ENCODE assay signal across 17 cellular contexts in the genomic region with DNA sequence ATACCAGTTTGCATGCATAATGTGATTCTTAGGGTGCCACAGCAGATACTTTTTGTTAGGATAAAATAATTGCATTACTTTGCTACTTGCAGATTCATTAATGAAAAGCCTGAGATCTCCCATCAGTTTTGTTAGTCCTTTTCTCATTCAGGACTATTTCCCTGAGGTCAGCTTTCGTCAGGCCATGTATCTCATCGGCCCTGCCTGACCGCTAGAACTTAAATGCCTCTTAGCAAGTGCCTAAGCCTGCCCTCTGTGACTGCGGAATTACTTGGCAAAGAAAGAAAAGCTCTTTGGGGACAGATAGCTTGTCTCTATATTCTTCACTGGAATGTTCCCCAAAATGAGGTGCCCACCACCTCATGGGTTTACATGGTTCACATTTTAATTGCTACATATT.
DNase-seq lines count a peak whose midpoint lies in the region; ATAC-seq, FAIRE-seq and TF ChIP-seq lines count a peak whose summit lies in the region.
"Had no signal": no experiment of that assay in that cellular context is flagged by ENCODE, and none has a peak within 500 bp of the region (broad histone marks: within the 10 kb centered on the region; RNA-seq: fewer than 3 reads in every experiment).

No MANE protein-coding gene starts in this region.

- no peak for TF ChIP-seq EP300 in H1 (IDR thresholded peaks at IDR 0.05; ENCODE audit: borderline replicate concordance in 1 of 2, low read depth in 2 of 2, low read length in 2 of 2)

- H3K23me2 ChIP-seq in H1 (ENCODE audit: low read depth, low read length): no peaks in the 10 kb centered on the region

- H4K91ac ChIP-seq in H1 (replicated peaks; ENCODE audit: insufficient read length, low read length): no peak overlapping the region

- H3K18ac ChIP-seq in H1 (ENCODE audit: extremely low read depth, low read length): no peak overlapping the region

- POLR2A ChIA-PET in H1 (lab: Charles Lee; ENCODE audit: partially characterized antibody): interaction anchor here (1.5 kb wide), 1 partner anchor 20 kb away, joined by 3 read pairs; no protein-coding TSS in a partner anchor

- no peak overlapping the region for H3K23ac ChIP-seq in H1 (ENCODE audit: insufficient read length)

- H3K9me3 ChIP-seq in HUES48 (ENCODE audit: control insufficient read depth, insufficient read depth, low read length) (no peaks in the 10 kb centered on the region), H1 (ENCODE audit: insufficient read depth in 2 of 2, low read depth in 1 of 2, low read length in 1 of 2) (no peaks in the 10 kb centered on the region)
- H3K9me3 ChIP-seq: A549, BLaER1 had no signal

- no peaks in the 10 kb centered on the region for H3K79me1 ChIP-seq in H1 (ENCODE audit: low read depth, low read length)

- WGBS in H1 (ENCODE audit: extremely low coverage in 1 of 2, insufficient coverage in 1 of 2, insufficient read length in 1 of 2, insufficient replicate concordance in 2 of 2, low coverage in 1 of 2, low lambda C conversion rate in 2 of 2, missing lambda C conversion rate in 1 of 2), 2 experiments: 7% methylated on average over 4 of the region's 4 CpGs; no CpG with 5 or more reads in 1 of the 2 experiments

- no peak overlapping the region for H4K5ac ChIP-seq in H1 (ENCODE audit: insufficient read length, low read depth, low read length)

- H2AFZ ChIP-seq in H1 (ENCODE audit: low read length): no peak overlapping the region

- TF ChIP-seq POLR2A in H1 (IDR thresholded peaks at IDR 0.05; ENCODE audit: control extremely low read depth in 1 of 2, low read depth in 2 of 2, low read length in 2 of 2): no peak

- H3K4me3 ChIP-seq in HUES48 (ENCODE audit: low read depth, low read length): no peak overlapping the region
- H3K4me3 ChIP-seq in H1 (ENCODE audit: extremely low read depth in 1 of 4, insufficient read depth in 2 of 4, low read depth in 3 of 4, low read length in 4 of 4): no peak overlapping the region
- H3K4me3 ChIP-seq: A549, BLaER1, GM12878 had no signal

- H3K9ac ChIP-seq in HUES48 (ENCODE audit: low read depth, low read length) (no peak overlapping the region), H1 (replicated peaks in 1 of 4; ENCODE audit: extremely low read depth in 1 of 4, low read depth in 3 of 4, low read length in 3 of 4) (no peak overlapping the region)
- H3K9ac ChIP-seq: BLaER1 had no signal

- H2BK15ac ChIP-seq in H1 (ENCODE audit: low read length): no peak overlapping the region

- H3K56ac ChIP-seq in H1 (replicated peaks; ENCODE audit: insufficient read length, low read depth, low read length): no peak overlapping the region

- H3K4me1 ChIP-seq in HUES48 (ENCODE audit: control insufficient read depth, insufficient read depth, low read length): peaks cover 26% of the 10 kb centered on the region
- peaks cover 0 to 8% (median 6%) of the 10 kb centered on the region in 4 experiments; a peak in 3 of 7 replicates for H3K4me1 ChIP-seq in H1 (replicated peaks in 1 of 4; ENCODE audit: control insufficient read depth in 3 of 4, insufficient read depth in 4 of 4, low read length in 3 of 4)
- H3K4me1 ChIP-seq: A549, BLaER1 had no signal

- intact Hi-C loops in posterior vena cava (cut with DNase I): no loop called here

- no peaks in the 10 kb centered on the region for H4K20me1 ChIP-seq in H1 (replicated peaks in 1 of 2; ENCODE audit: control insufficient read depth in 1 of 2, insufficient read depth in 2 of 2, low read length in 2 of 2)
- H4K20me1 ChIP-seq: BLaER1 had no signal

- ATAC-seq in HG03521 (IDR thresholded peaks at IDR 0.05; ENCODE audit: unreplicated experiment): no peak
- ATAC-seq: A549, GM12878, HCT116 had no signal

- no peak overlapping the region for H2AK5ac ChIP-seq in H1 (ENCODE audit: low read depth, low read length)

- H3K27me3 ChIP-seq in HUES48 (ENCODE audit: control insufficient read depth, insufficient read depth, low read length): no peaks in the 10 kb centered on the region
- no peaks in the 10 kb centered on the region for H3K27me3 ChIP-seq in H1 (replicated peaks in 1 of 4; ENCODE audit: control insufficient read depth in 3 of 4, extremely low read depth in 1 of 4, insufficient read depth in 3 of 4, low read length in 3 of 4)
- H3K27me3 ChIP-seq: BLaER1 had no signal

- CTCF ChIA-PET in H1 (lab: Charles Lee; ENCODE audit: partially characterized antibody): interaction anchor here (0.7 to 1.7 kb wide), 2 partner anchors 115 to 819 kb away, joined by 3 to 7 read pairs; no protein-coding TSS in a partner anchor

- no peak overlapping the region for H2BK5ac ChIP-seq in H1 (ENCODE audit: low read depth, low read length)

- peak; percentile 76 for FAIRE-seq in H1 (lab: Jason Lieb, UNC)
- FAIRE-seq: A549, GM12878, H54 had no signal

- H4K8ac ChIP-seq in H1 (ENCODE audit: extremely low read depth, insufficient read depth, low read length): no peak overlapping the region

- peak overlapping the region; percentile 18 to 40; a peak in 2 of 4 replicates for H3K4me2 ChIP-seq in H1 (ENCODE audit: insufficient read depth in 1 of 2, low read depth in 2 of 2, low read length in 2 of 2)
- H3K4me2 ChIP-seq: A549, BLaER1 had no signal

- H3K36me3 ChIP-seq in HUES48 (ENCODE audit: control insufficient read depth, insufficient read depth, low read length): no peaks in the 10 kb centered on the region
- H3K36me3 ChIP-seq in H1 (ENCODE audit: control insufficient read depth in 2 of 4, insufficient read depth in 4 of 4, low read length in 3 of 4): no peaks in the 10 kb centered on the region
- H3K36me3 ChIP-seq: BLaER1 had no signal

- TF ChIP-seq CTCF in H1 (IDR thresholded peaks at IDR 0.05; ENCODE audit: control extremely low read depth in 1 of 3, insufficient read depth in 1 of 3, low read depth in 1 of 3, low read length in 3 of 3): no peak

- no peak overlapping the region for H2BK20ac ChIP-seq in H1 (ENCODE audit: low read length)

- H3K27ac ChIP-seq in HUES48 (ENCODE audit: low read depth, low read length) (peak overlapping the region; percentile 64), H1 (ENCODE audit: low read depth, low read length) (no peak overlapping the region)
- H3K27ac ChIP-seq: 22Rv1, A549, BLaER1 had no signal

- TF ChIP-seq RAD21 in H1 (IDR thresholded peaks at IDR 0.05 in 1 of 2, conservative IDR thresholded peaks at IDR 0.05 in 1 of 2; ENCODE audit: low read depth in 2 of 2, low read length in 2 of 2): no peak

- no peak overlapping the region for H2BK120ac ChIP-seq in H1 (replicated peaks; ENCODE audit: low read depth, low read length)

- H3K4ac ChIP-seq in H1 (replicated peaks; ENCODE audit: insufficient read length, low read depth, low read length): no peak overlapping the region

- H3K14ac ChIP-seq in H1 (ENCODE audit: insufficient read length): no peak overlapping the region

- no peak overlapping the region for H2BK12ac ChIP-seq in H1 (ENCODE audit: low read depth, low read length)

- peak; percentile 19 for DNase-seq in ELF-1 (ENCODE audit: low read depth, low spot score)
- DNase-seq in H1 (ENCODE audit: low read depth in 1 of 2, low spot score in 2 of 2): peak in 1 of 2 experiments; percentile 9
- DNase-seq in iPS-NIHi7 (ENCODE audit: extremely low spot score): peak; percentile 29
- DNase-seq in COR-L47 (lab: John Stamatoyannopoulos, UW): no peak
- no peak for DNase-seq in NCI-H2171 treated with DMSO at 0.1 percent for 48 hours (lab: John Stamatoyannopoulos, UW)
- no peak for DNase-seq in posterior vena cava (ENCODE audit: low spot score)
- DNase-seq: Calu3; CD4-positive, alpha-beta memory T cell; DMS79 treated with DMSO at 0.1 percent for 48 hours had no signal

- no peaks in the 10 kb centered on the region for H3K79me2 ChIP-seq in H1 (ENCODE audit: control insufficient read depth in 1 of 2, insufficient read depth in 2 of 2, low read length in 2 of 2)

TF ChIP-seq in H1, 55 proteins besides CTCF, POLR2A, EP300 and RAD21:
- TF ChIP-seq, protein P1, sequence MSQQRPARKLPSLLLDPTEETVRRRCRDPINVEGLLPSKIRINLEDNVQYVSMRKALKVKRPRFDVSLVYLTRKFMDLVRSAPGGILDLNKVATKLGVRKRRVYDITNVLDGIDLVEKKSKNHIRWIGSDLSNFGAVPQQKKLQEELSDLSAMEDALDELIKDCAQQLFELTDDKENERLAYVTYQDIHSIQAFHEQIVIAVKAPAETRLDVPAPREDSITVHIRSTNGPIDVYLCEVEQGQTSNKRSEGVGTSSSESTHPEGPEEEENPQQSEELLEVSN (IDR thresholded peaks at IDR 0.05): no peak
- TF ChIP-seq NANOG (IDR thresholded peaks at IDR 0.05; ENCODE audit: insufficient read depth, low read depth, low read length, poor library complexity, severe bottlenecking) (no peak), SAP30 (IDR thresholded peaks at IDR 0.05; ENCODE audit: insufficient read depth, insufficient replicate concordance, low read length) (no peak), POU5F1 (IDR thresholded peaks at IDR 0.05; ENCODE audit: low read depth, low read length) (no peak), CBX8 (IDR thresholded peaks at IDR 0.05; ENCODE audit: borderline replicate concordance, low read depth, low read length) (no peak), TEAD4 (IDR thresholded peaks at IDR 0.05; ENCODE audit: low read depth, low read length) (no peak), JUND (IDR thresholded peaks at IDR 0.05; ENCODE audit: low read length) (no peak), TBP (IDR thresholded peaks at IDR 0.05; ENCODE audit: low read depth, low read length) (no peak), MAFK (IDR thresholded peaks at IDR 0.05; ENCODE audit: low read depth, low read length) (no peak), SP2 (IDR thresholded peaks at IDR 0.05; ENCODE audit: low read length) (no peak), CHD2 (IDR thresholded peaks at IDR 0.05; ENCODE audit: low read length) (no peak), TAF1 (IDR thresholded peaks at IDR 0.05; ENCODE audit: low read depth, low read length) (no peak), SP1 (IDR thresholded peaks at IDR 0.05; ENCODE audit: low read depth, low read length) (no peak)
- TF ChIP-seq, protein P2, sequence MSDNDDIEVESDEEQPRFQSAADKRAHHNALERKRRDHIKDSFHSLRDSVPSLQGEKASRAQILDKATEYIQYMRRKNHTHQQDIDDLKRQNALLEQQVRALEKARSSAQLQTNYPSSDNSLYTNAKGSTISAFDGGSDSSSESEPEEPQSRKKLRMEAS (IDR thresholded peaks at IDR 0.05): no peak
TF ChIP-seq in H1: peak in this region for 0.

Comparison
In these comparisons a context has a peak if more than half of its experiments do, and no peak if none do; other contexts are left out.
1. DNase-seq: peak in ELF-1 (single experiment) and iPS-NIHi7 (single experiment); none in COR-L47 (single experiment), NCI-H2171 treated with DMSO at 0.1 percent for 48 hours (single experiment) and posterior vena cava (single experiment).